In genomic region chr2:95063401-95063958, GRCh38 we compare ENCODE assay signal across 10 cellular contexts. TPM values are rescaled to one million over a fixed set of nuclear protein-coding genes. Genes with fewer than 3 reads are reported as not detected.
DNase-seq lines count a peak whose midpoint lies in the region; TF ChIP-seq lines count a peak whose summit lies in the region.
"Had no signal": no experiment of that assay in that cellular context is flagged by ENCODE, and none has a peak within 500 bp of the region (broad histone marks: within the 10 kb centered on the region; RNA-seq: fewer than 3 reads in every experiment).

No MANE protein-coding gene starts in this region.

- intact Hi-C loops in PC-9 (cut with micrococcal nuclease; ENCODE audit: unreplicated experiment) = no loop called here

- H4K20me1 ChIP-seq in PC-9 (ENCODE audit: insufficient read depth) = no peaks in the 10 kb centered on the region

- TF ChIP-seq CTCF in HEK293 (tag by site-specific recombination; IDR thresholded peaks at IDR 0.05) = no peak
- TF ChIP-seq CTCF in PC-9 (conservative IDR thresholded peaks at IDR 0.05) = no peak

- DNase-seq in activated T-cell treated with anti-CD3 and anti-CD28 coated beads, Interleukin-2, amount 50 U/mL, for 48 hours = peak; percentile 11 to 16
- DNase-seq in activated T-cell treated with anti-CD3 and anti-CD28 coated beads for 4 hours = no peak
- no peak for DNase-seq in PC-9
- DNase-seq in stimulated activated CD8-positive, alpha-beta memory T cell treated with anti-CD3 and anti-CD28 coated beads, Interleukin-4, amount 100 ng/mL, for 48 hours = peak; percentile 18
- no peak for DNase-seq in SHP77 treated with DMSO at 0.1 percent for 48 hours (lab: John Stamatoyannopoulos, UW)
- no peak for DNase-seq in NCI-H1417 treated with DMSO at 0.1 percent for 48 hours (lab: John Stamatoyannopoulos, UW)
- no peak for DNase-seq in activated naive CD4-positive, alpha-beta T cell (lab: John Stamatoyannopoulos, UW)
- DNase-seq: ACHN, T-helper 9 cell had no signal

- H3K4me3 ChIP-seq in HEK293 (ENCODE audit: low read depth, low read length) (no peak overlapping the region), PC-9 (no peak overlapping the region)

- BruUV-seq in PC-9 (replicated peaks; lab: Mats Ljungman, UMichigan) = no TSS peak

- peaks cover 13% of the 10 kb centered on the region for H3K79me2 ChIP-seq in PC-9 (ENCODE audit: low read depth)

- CTCF ChIA-PET in HEK293 (lab: Yijun Ruan, JAX) = interaction anchor here (0.6 to 1.6 kb wide), 9 partner anchors 12 to 1496 kb away, joined by 3 to 9 read pairs (median 5); no protein-coding TSS in a partner anchor
- CTCF ChIA-PET in PC-9 (lab: Charles Lee) = interaction anchor here (0.6 to 2.9 kb wide), 7 partner anchors 10 to 1587 kb away, joined by 3 to 13 read pairs (median 3); no protein-coding TSS in a partner anchor

- H3K9me3 ChIP-seq in HEK293 (ENCODE audit: control insufficient read depth, insufficient read depth, low read depth, low read length) = no peaks in the 10 kb centered on the region
- H3K9me3 ChIP-seq in PC-9 (ENCODE audit: insufficient read depth, low read depth) = no peaks in the 10 kb centered on the region

- H3F3A ChIP-seq in PC-9 (ENCODE audit: insufficient read depth, low read depth) = peaks cover 42% of the 10 kb centered on the region

- H3K4me2 ChIP-seq in PC-9 = peak overlapping the region; percentile 43

- H3K9me2 ChIP-seq in PC-9 (ENCODE audit: insufficient read depth) = no peaks in the 10 kb centered on the region

- H2AFZ ChIP-seq in PC-9 = no peak overlapping the region

- POLR2A ChIA-PET in HEK293 (lab: Yijun Ruan, JAX) (interaction anchor here (0.7 kb wide), 1 partner anchor 1186 kb away, joined by 3 read pairs; no protein-coding TSS in a partner anchor), PC-9 (lab: Charles Lee; ENCODE audit: unreplicated experiment) (no interaction called here)

- H3K27me3 ChIP-seq in PC-9 (ENCODE audit: insufficient read depth, low read depth) = no peaks in the 10 kb centered on the region

- no peaks in the 10 kb centered on the region for H3K36me3 ChIP-seq in HEK293 (ENCODE audit: control insufficient read depth in 2 of 2, insufficient read depth in 1 of 2, low read length in 2 of 2)
- no peaks in the 10 kb centered on the region for H3K36me3 ChIP-seq in PC-9 (ENCODE audit: low read depth)

- H3K27ac ChIP-seq in HEK293 (ENCODE audit: extremely low read depth, low read depth, low read length) (no peak overlapping the region), PC-9 (peak overlapping the region; percentile 92)

- H3K4me1 ChIP-seq in HEK293 (ENCODE audit: control insufficient read depth, insufficient read depth, low read length) = no peaks in the 10 kb centered on the region
- peaks cover 62% of the 10 kb centered on the region for H3K4me1 ChIP-seq in PC-9 (replicated peaks; ENCODE audit: insufficient read depth)

TF ChIP-seq in HEK293, 187 proteins besides CTCF, POLR2A, EP300 and RAD21:
- TF ChIP-seq GLIS1 (tag by site-specific recombination; IDR thresholded peaks at IDR 0.05) (no peak), ZNF843 (tag by site-specific recombination; IDR thresholded peaks at IDR 0.05) (no peak), ZIC2 (tag by site-specific recombination; IDR thresholded peaks at IDR 0.05) (peak; percentile 43; the same call in 1 of the 2 replicates)
- TF ChIP-seq, protein P1, sequence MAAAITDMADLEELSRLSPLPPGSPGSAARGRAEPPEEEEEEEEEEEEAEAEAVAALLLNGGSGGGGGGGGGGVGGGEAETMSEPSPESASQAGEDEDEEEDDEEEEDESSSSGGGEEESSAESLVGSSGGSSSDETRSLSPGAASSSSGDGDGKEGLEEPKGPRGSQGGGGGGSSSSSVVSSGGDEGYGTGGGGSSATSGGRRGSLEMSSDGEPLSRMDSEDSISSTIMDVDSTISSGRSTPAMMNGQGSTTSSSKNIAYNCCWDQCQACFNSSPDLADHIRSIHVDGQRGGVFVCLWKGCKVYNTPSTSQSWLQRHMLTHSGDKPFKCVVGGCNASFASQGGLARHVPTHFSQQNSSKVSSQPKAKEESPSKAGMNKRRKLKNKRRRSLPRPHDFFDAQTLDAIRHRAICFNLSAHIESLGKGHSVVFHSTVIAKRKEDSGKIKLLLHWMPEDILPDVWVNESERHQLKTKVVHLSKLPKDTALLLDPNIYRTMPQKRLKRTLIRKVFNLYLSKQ (tag by site-specific recombination; IDR thresholded peaks at IDR 0.05; ENCODE audit: borderline replicate concordance) = no peak

RNA-seq across cellular contexts. Expression of gene MAL, which starts 38.0 kb away (rescaled TPM):
- total RNA-seq in PC-9 (2021) = 146 and 171 TPM in 2 replicates

RNA-seq across cellular contexts. Expression of gene MRPS5, which starts 58.1 kb away (rescaled TPM):
- total RNA-seq in PC-9 (2021) = 69.0 and 69.4 TPM in 2 replicates

Comparison
In these comparisons a context has a peak if more than half of its experiments do, and no peak if none do; other contexts are left out.
1. DNase-seq: peak in activated T-cell treated with anti-CD3 and anti-CD28 coated beads, Interleukin-2, amount 50 U/mL, for 48 hours (2 of 2) and stimulated activated CD8-positive, alpha-beta memory T cell treated with anti-CD3 and anti-CD28 coated beads, Interleukin-4, amount 100 ng/mL, for 48 hours (single experiment); none in activated T-cell treated with anti-CD3 and anti-CD28 coated beads for 4 hours (single experiment), PC-9 (0 of 2), SHP77 treated with DMSO at 0.1 percent for 48 hours (single experiment), NCI-H1417 treated with DMSO at 0.1 percent for 48 hours (single experiment) and activated naive CD4-positive, alpha-beta T cell (0 of 4).